ENCODE assay signal across 10 cellular contexts in the genomic region with DNA sequence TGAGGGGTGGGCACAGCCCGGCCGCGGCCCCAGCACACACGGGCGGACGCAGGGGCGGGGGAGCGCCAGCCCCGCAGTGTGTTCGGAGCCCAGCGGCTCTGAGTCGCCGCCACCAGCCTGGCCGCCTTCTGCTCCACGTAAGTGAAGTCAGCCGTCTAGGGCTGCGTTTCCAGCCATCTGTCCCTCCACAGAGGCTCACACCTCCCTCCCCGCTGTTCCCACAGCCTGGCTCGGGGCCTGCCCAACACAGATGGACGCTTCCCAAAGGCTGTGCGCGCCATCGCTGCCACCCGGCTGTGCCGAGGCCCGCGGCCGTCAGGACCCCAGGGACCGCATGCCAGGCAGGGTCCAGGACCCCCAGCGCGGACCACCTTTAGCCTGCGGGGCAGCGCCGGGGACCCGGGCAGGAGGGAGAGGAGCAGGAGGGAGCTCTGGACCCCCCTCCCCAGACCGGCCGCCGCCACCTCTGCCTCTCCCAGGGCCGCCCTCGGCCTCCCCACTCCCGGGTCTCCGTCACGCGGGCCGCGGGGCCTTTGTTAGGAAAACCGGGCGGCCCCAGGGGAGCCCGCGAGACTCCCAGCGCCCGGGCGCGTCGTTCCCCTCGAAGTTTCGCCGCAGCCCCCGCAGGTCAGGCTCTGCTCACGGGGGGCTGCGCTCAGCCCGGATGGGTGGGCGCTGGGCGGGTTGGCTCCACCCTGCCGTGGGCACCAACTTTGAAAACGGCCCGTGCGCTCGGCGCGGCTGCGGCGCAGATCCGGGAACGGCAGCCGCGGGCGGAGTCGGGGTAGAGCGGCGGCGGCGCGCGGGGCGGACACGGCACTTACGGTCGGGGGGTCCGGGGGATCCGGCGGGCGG. TPM values are rescaled to one million over a fixed set of nuclear protein-coding genes. Genes with fewer than 3 reads are reported as not detected.
DNase-seq lines count a peak whose midpoint lies in the region; ATAC-seq and TF ChIP-seq lines count a peak whose summit lies in the region.
"Had no signal": no experiment of that assay in that cellular context is flagged by ENCODE, and none has a peak within 500 bp of the region (broad histone marks: within the 10 kb centered on the region; RNA-seq: fewer than 3 reads in every experiment).

No MANE protein-coding gene starts in this region.

- no peaks in the 10 kb centered on the region for H3K27me3 ChIP-seq in testis

- CTCF ChIA-PET in T-cell (lab: Charles Lee) = interaction anchor here in 1 of 2 donors (0.7 kb wide), 1 partner anchor 252 kb away, joined by 5 read pairs; no protein-coding TSS in a partner anchor
- CTCF ChIA-PET in activated CD4-positive, alpha-beta memory T cell treated with anti-CD3 and anti-CD28 coated beads, Interleukin-2, amount 10 ng/mL, durations not matched to agents 7 days and 5 days (lab: Charles Lee) = no interaction called here

- peak overlapping the region; percentile 60 for H3K27ac ChIP-seq in testis

- ATAC-seq in T-cell (replicated peaks in 1 of 4) (peak in 2 of 4 experiments; percentile 14 to 27), left colon (peak; percentile 19)

- peaks cover 14% of the 10 kb centered on the region for H3K4me1 ChIP-seq in testis

- H3K4me3 Mint-ChIP-seq in T-cell = peak overlapping the region in 2 of 3 donors; percentile 31 to 61
- no peak overlapping the region for H3K4me3 Mint-ChIP-seq in activated CD4-positive, alpha-beta memory T cell treated with anti-CD3 and anti-CD28 coated beads, Interleukin-2, amount 10 ng/mL, durations not matched to agents 7 days and 5 days

- no peaks in the 10 kb centered on the region for H3K36me3 ChIP-seq in testis (ENCODE audit: low read depth, missing control alignments)

- TF ChIP-seq CTCF in testis (IDR thresholded peaks at IDR 0.05) = no peak

- TF ChIP-seq POLR2A in testis (IDR thresholded peaks at IDR 0.05) = no peak

- H3K27me3 Mint-ChIP-seq in T-cell = peaks cover 8 to 50% of the 10 kb centered on the region in 2 donors
- H3K27me3 Mint-ChIP-seq in activated CD4-positive, alpha-beta memory T cell treated with anti-CD3 and anti-CD28 coated beads, Interleukin-2, amount 10 ng/mL, durations not matched to agents 7 days and 5 days = peaks cover 55% of the 10 kb centered on the region

- no peak overlapping the region for H3K27ac Mint-ChIP-seq in T-cell
- H3K27ac Mint-ChIP-seq in activated CD4-positive, alpha-beta memory T cell treated with anti-CD3 and anti-CD28 coated beads, Interleukin-2, amount 10 ng/mL, durations not matched to agents 7 days and 5 days = no peak overlapping the region

- no peaks in the 10 kb centered on the region for H3K9me3 ChIP-seq in testis

- WGBS in testis, 2 donors = 11 to 20% methylated on average over 1 to 57 of the region's 93 CpGs

- H3K36me3 Mint-ChIP-seq in T-cell = no peaks in the 10 kb centered on the region
- no peaks in the 10 kb centered on the region for H3K36me3 Mint-ChIP-seq in activated CD4-positive, alpha-beta memory T cell treated with anti-CD3 and anti-CD28 coated beads, Interleukin-2, amount 10 ng/mL, durations not matched to agents 7 days and 5 days (ENCODE audit: low read depth)

- POLR2A ChIA-PET in T-cell (lab: Charles Lee) = no interaction called here
- POLR2A ChIA-PET in activated CD4-positive, alpha-beta memory T cell treated with anti-CD3 and anti-CD28 coated beads, Interleukin-2, amount 10 ng/mL, durations not matched to agents 7 days and 5 days (lab: Charles Lee) = no interaction called here

- peaks cover 7 to 19% (median 11%) of the 10 kb centered on the region in 3 donors for H3K4me1 Mint-ChIP-seq in T-cell
- H3K4me1 Mint-ChIP-seq in activated CD4-positive, alpha-beta memory T cell treated with anti-CD3 and anti-CD28 coated beads, Interleukin-2, amount 10 ng/mL, durations not matched to agents 7 days and 5 days = peaks cover 9% of the 10 kb centered on the region

- intact Hi-C loops in left colon (cut with DNase I, micrococcal nuclease) = loop anchor here in 1 of 2 donors (10.0 kb wide), 1 partner anchor 274 kb away; a partner anchor contains a TSS
- intact Hi-C loops in testis (cut with DNase I; ENCODE audit: low total_unique reads) = no loop called here

- H3K9me3 Mint-ChIP-seq in T-cell = no peaks in the 10 kb centered on the region
- no peaks in the 10 kb centered on the region for H3K9me3 Mint-ChIP-seq in activated CD4-positive, alpha-beta memory T cell treated with anti-CD3 and anti-CD28 coated beads, Interleukin-2, amount 10 ng/mL, durations not matched to agents 7 days and 5 days

- DNase-seq in SHP77 (lab: John Stamatoyannopoulos, UW) (peak; percentile 29 to 54), SHP77 treated with DMSO at 0.1 percent for 48 hours (lab: John Stamatoyannopoulos, UW) (no peak), T-cell (peak in 2 of 34 experiments; percentile 22), left colon (peak in 1 of 2 donors; percentile 38), testis (no peak), NCI-H774 (lab: John Stamatoyannopoulos, UW) (no peak), SIG-M5 (lab: John Stamatoyannopoulos, UW) (no peak)
- DNase-seq in activated CD4-positive, alpha-beta memory T cell treated with anti-CD3 and anti-CD28 coated beads, Interleukin-2, amount 10 ng/mL, durations not matched to agents 7 days and 5 days = no peak
- DNase-seq: NCI-H510A treated with DMSO at 0.1 percent for 48 hours had no signal

- peak overlapping the region; percentile 53 to 57 for H3K4me3 ChIP-seq in testis

RNA-seq across cellular contexts. Expression of a gene that starts 36.6 kb away (rescaled TPM):
- 1 to 10 TPM; 2.0 to 4.0 (median 2.1) TPM for total RNA-seq in T-cell
- total RNA-seq in left colon = 10 to 100 TPM; 10.5 to 15.7 TPM
- 10 to 100 TPM in 1 of 2 donors, 1 to 10 TPM in 1; 9.2 to 11.9 TPM for total RNA-seq in testis
- 7.1 TPM for polyA plus RNA-seq in testis (ENCODE audit: insufficient read depth, low read depth, low replicate concordance)
- total RNA-seq in activated CD4-positive, alpha-beta memory T cell treated with anti-CD3 and anti-CD28 coated beads, Interleukin-2, amount 10 ng/mL, durations not matched to agents 7 days and 5 days = not detected
- polyA plus RNA-seq: BJ had no signal

Comparison
In these comparisons a context has a peak if more than half of its experiments do, and no peak if none do; other contexts are left out.
1. DNase-seq: peak in SHP77 (2 of 2); none in SHP77 treated with DMSO at 0.1 percent for 48 hours (single experiment), testis (single experiment), NCI-H774 (single experiment), activated CD4-positive, alpha-beta memory T cell treated with anti-CD3 and anti-CD28 coated beads, Interleukin-2, amount 10 ng/mL, durations not matched to agents 7 days and 5 days (single experiment) and SIG-M5 (single experiment).